ENCODE assay signal across 27 cellular contexts in genomic region chr14:97446087-97446486, GRCh38.
DNase-seq lines count a peak whose midpoint lies in the region; ATAC-seq and TF ChIP-seq lines count a peak whose summit lies in the region.
"Had no signal": no experiment of that assay in that cellular context is flagged by ENCODE, and none has a peak within 500 bp of the region (broad histone marks: within the 10 kb centered on the region; RNA-seq: fewer than 3 reads in every experiment).

No MANE protein-coding gene starts in this region.

- H3K27me3 Mint-ChIP-seq in GM23338 (ENCODE audit: insufficient read depth, low read depth, poor library complexity) = peaks cover 2% of the 10 kb centered on the region
- H3K27me3 Mint-ChIP-seq in WTC11 (ENCODE audit: low read depth) = no peaks in the 10 kb centered on the region
- peaks cover 0 to 2% (median 1%) of the 10 kb centered on the region in 3 donors for H3K27me3 Mint-ChIP-seq in CD14-positive monocyte (ENCODE audit: low read depth in 3 of 3)
- H3K27me3 Mint-ChIP-seq: activated CD8-positive, alpha-beta memory T cell treated with anti-CD3 and anti-CD28 coated beads, Interleukin-2, amount 10 ng/mL, durations not matched to agents 7 days and 5 days; activated naive CD8-positive, alpha-beta T cell treated with anti-CD3 and anti-CD28 coated beads, Interleukin-2, amount 10 ng/mL, durations not matched to agents 7 days and 5 days; naive thymus-derived CD8-positive, alpha-beta T cell; stimulated activated memory B cell treated with anti-CD40 and anti-IgM and Interleukin-4, amounts not matched to agents 10 μg/mL and 1 μg/mL and 100 μg/mL, for 72 hours had no signal

- no peak overlapping the region for H3K4me2 ChIP-seq in GM23338
- H3K4me2 ChIP-seq: hepatocyte, KMS-11 had no signal

- H3K4me3 Mint-ChIP-seq in GM23338 (no peak overlapping the region), WTC11 (no peak overlapping the region), CD14-positive monocyte (no peak overlapping the region)
- H3K4me3 Mint-ChIP-seq: activated CD8-positive, alpha-beta memory T cell treated with anti-CD3 and anti-CD28 coated beads, Interleukin-2, amount 10 ng/mL, durations not matched to agents 7 days and 5 days; activated naive CD8-positive, alpha-beta T cell treated with anti-CD3 and anti-CD28 coated beads, Interleukin-2, amount 10 ng/mL, durations not matched to agents 7 days and 5 days; mesothelial cell of epicardium; naive thymus-derived CD8-positive, alpha-beta T cell; stimulated activated memory B cell treated with anti-CD40 and anti-IgM and Interleukin-4, amounts not matched to agents 10 μg/mL and 1 μg/mL and 100 μg/mL, for 72 hours had no signal

- DNase-seq in stimulated activated CD4-positive, alpha-beta T cell treated with anti-CD3 and anti-CD28 coated beads, Interleukin-1b, Interleukin-23, amount 100 ng/mL, for 48 hours = peak; percentile 26
- DNase-seq in stimulated activated CD4-positive, alpha-beta T cell treated with anti-CD3 and anti-CD28 coated beads, Interleukin-12 subunit alpha, Interleukin-12 subunit beta, amount 100 ng/mL, for 4 hours = no peak
- DNase-seq in GM23338 (ENCODE audit: low spot score) = peak; percentile 20
- DNase-seq in WTC11 (ENCODE audit: low spot score) = no peak
- no peak for DNase-seq in SK-N-DZ (ENCODE audit: low spot score)
- DNase-seq in CD14-positive monocyte (ENCODE audit: low spot score) = no peak
- DNase-seq: activated CD8-positive, alpha-beta memory T cell treated with anti-CD3 and anti-CD28 coated beads, Interleukin-2, amount 10 ng/mL, durations not matched to agents 7 days and 5 days; activated naive CD8-positive, alpha-beta T cell treated with anti-CD3 and anti-CD28 coated beads, Interleukin-2, amount 10 ng/mL, durations not matched to agents 7 days and 5 days; caudate nucleus; esophagus squamous epithelium; gastrocnemius medialis; GOT3; left ventricle myocardium inferior; naive thymus-derived CD8-positive, alpha-beta T cell; NCI-H1436; NCI-H2107; NCI-H510A; ovary; retina; small intestine; T-helper 9 cell had no signal

- no peaks in the 10 kb centered on the region for H4K20me1 ChIP-seq in GM23338 (replicated peaks; ENCODE audit: insufficient read depth)

- CTCF ChIA-PET in WTC11 (lab: Charles Lee) = no interaction called here

- peaks cover 5% of the 10 kb centered on the region for H3K9me2 ChIP-seq in GM23338 (ENCODE audit: insufficient read depth)

- peaks cover 4% of the 10 kb centered on the region for H3K4me1 Mint-ChIP-seq in GM23338
- H3K4me1 Mint-ChIP-seq in WTC11 = peaks cover 15% of the 10 kb centered on the region
- no peaks in the 10 kb centered on the region for H3K4me1 Mint-ChIP-seq in CD14-positive monocyte
- H3K4me1 Mint-ChIP-seq: mesothelial cell of epicardium; stimulated activated memory B cell treated with anti-CD40 and anti-IgM and Interleukin-4, amounts not matched to agents 10 μg/mL and 1 μg/mL and 100 μg/mL, for 72 hours had no signal

- H3K36me3 Mint-ChIP-seq in GM23338 (ENCODE audit: low read depth) (no peaks in the 10 kb centered on the region), WTC11 (no peaks in the 10 kb centered on the region), CD14-positive monocyte (no peaks in the 10 kb centered on the region)
- H3K36me3 Mint-ChIP-seq: mesothelial cell of epicardium; naive thymus-derived CD8-positive, alpha-beta T cell; stimulated activated memory B cell treated with anti-CD40 and anti-IgM and Interleukin-4, amounts not matched to agents 10 μg/mL and 1 μg/mL and 100 μg/mL, for 72 hours had no signal

- no peak overlapping the region for H3K27ac Mint-ChIP-seq in GM23338
- no peak overlapping the region for H3K27ac Mint-ChIP-seq in WTC11
- H3K27ac Mint-ChIP-seq in CD14-positive monocyte = no peak overlapping the region
- H3K27ac Mint-ChIP-seq: activated CD8-positive, alpha-beta memory T cell treated with anti-CD3 and anti-CD28 coated beads, Interleukin-2, amount 10 ng/mL, durations not matched to agents 7 days and 5 days; activated naive CD8-positive, alpha-beta T cell treated with anti-CD3 and anti-CD28 coated beads, Interleukin-2, amount 10 ng/mL, durations not matched to agents 7 days and 5 days; mesothelial cell of epicardium; stimulated activated memory B cell treated with anti-CD40 and anti-IgM and Interleukin-4, amounts not matched to agents 10 μg/mL and 1 μg/mL and 100 μg/mL, for 72 hours had no signal

- no peaks in the 10 kb centered on the region for H3K36me3 ChIP-seq in GM23338 (ENCODE audit: insufficient read depth)
- H3K36me3 ChIP-seq: esophagus squamous epithelium, gastrocnemius medialis, left ventricle myocardium inferior, ovary, thoracic aorta had no signal

- ATAC-seq in GM23338 (peak; percentile 46; the same call in 2 of the 3 replicates), WTC11 (peak; percentile 46; the same call in 1 of the 2 replicates), GM21717 (IDR thresholded peaks at IDR 0.05; ENCODE audit: unreplicated experiment) (no peak)
- ATAC-seq: activated CD8-positive, alpha-beta memory T cell treated with anti-CD3 and anti-CD28 coated beads, Interleukin-2, amount 10 ng/mL, durations not matched to agents 7 days and 5 days; gastrocnemius medialis; stimulated activated memory B cell treated with anti-CD40 and anti-IgM and Interleukin-4, amounts not matched to agents 10 μg/mL and 1 μg/mL and 100 μg/mL, for 72 hours had no signal

- H3K27me3 ChIP-seq in GM23338 (ENCODE audit: insufficient read depth) = no peaks in the 10 kb centered on the region
- H3K27me3 ChIP-seq: esophagus squamous epithelium, gastrocnemius medialis, hepatocyte, ovary had no signal

- TF ChIP-seq CTCF in GM23338 (conservative IDR thresholded peaks at IDR 0.05; ENCODE audit: low read depth in 2 of 2) = peak; percentile 4 to 27; a peak in 2 of 4 replicates
- TF ChIP-seq CTCF in WTC11 (IDR thresholded peaks at IDR 0.05) = no peak
- TF ChIP-seq CTCF in CD14-positive monocyte (IDR thresholded peaks at IDR 0.05) = no peak

- no peak overlapping the region for H3K4me3 ChIP-seq in GM23338
- H3K4me3 ChIP-seq: esophagus squamous epithelium, gastrocnemius medialis, hepatocyte, left ventricle myocardium inferior, ovary, thoracic aorta had no signal

- no peaks in the 10 kb centered on the region for H3K79me2 ChIP-seq in GM23338 (replicated peaks; ENCODE audit: insufficient read depth)
- H3K79me2 ChIP-seq: hepatocyte had no signal

- no peak overlapping the region for H3K27ac ChIP-seq in GM23338 (ENCODE audit: low read depth)
- H3K27ac ChIP-seq: esophagus squamous epithelium, gastrocnemius medialis, hepatocyte, KMS-11, left ventricle myocardium inferior, ovary, thoracic aorta had no signal

- H3K9me3 Mint-ChIP-seq in GM23338 = no peaks in the 10 kb centered on the region
- H3K9me3 Mint-ChIP-seq in WTC11 = no peaks in the 10 kb centered on the region
- peaks cover 0 to 3% (median 0%) of the 10 kb centered on the region in 7 donors for H3K9me3 Mint-ChIP-seq in CD14-positive monocyte
- H3K9me3 Mint-ChIP-seq: mesothelial cell of epicardium; naive thymus-derived CD8-positive, alpha-beta T cell had no signal

- intact Hi-C loops in CD14-positive monocyte (cut with micrococcal nuclease) = no loop called here

- 0 out of 2 replicates have a peak overlapping the region, but pooled peaks have one; percentile 23 for H2AFZ ChIP-seq in GM23338
- H2AFZ ChIP-seq: hepatocyte had no signal

- POLR2A ChIA-PET in WTC11 (lab: Charles Lee) = no interaction called here

- no peaks in the 10 kb centered on the region for H3F3A ChIP-seq in GM23338 (replicated peaks; ENCODE audit: low read depth)

- peaks cover 4% of the 10 kb centered on the region; the same call in 1 of the 2 replicates for H3K4me1 ChIP-seq in GM23338 (ENCODE audit: insufficient read depth)
- H3K4me1 ChIP-seq: esophagus squamous epithelium, gastrocnemius medialis, left ventricle myocardium inferior had no signal

TF ChIP-seq in GM23338, 12 proteins besides CTCF, POLR2A, EP300 and RAD21 (continues in another document):
- no peak for TF ChIP-seq POLR2AphosphoS5 (IDR thresholded peaks at IDR 0.05; ENCODE audit: low read depth)
- TF ChIP-seq EZH2 (IDR thresholded peaks at IDR 0.05; ENCODE audit: low read depth, unreplicated experiment) = no peak

TF ChIP-seq in WTC11, 78 proteins besides CTCF, POLR2A, EP300 and RAD21 (continues in another document):
- TF ChIP-seq SMAD4 (CRISPR knock-in tag; IDR thresholded peaks at IDR 0.05) (no peak), CDX4 (CRISPR knock-in tag; IDR thresholded peaks at IDR 0.05; ENCODE audit: borderline replicate concordance) (no peak), ZNF416 (CRISPR knock-in tag; IDR thresholded peaks at IDR 0.05) (no peak), RELA (CRISPR knock-in tag; IDR thresholded peaks at IDR 0.05; ENCODE audit: borderline replicate concordance) (no peak), GABPB1 (CRISPR knock-in tag; IDR thresholded peaks at IDR 0.05) (no peak), EMX1 (CRISPR knock-in tag; IDR thresholded peaks at IDR 0.05) (no peak)

Comparison
In these comparisons a context has a peak if more than half of its experiments do, and no peak if none do; other contexts are left out.
1. DNase-seq: peak in stimulated activated CD4-positive, alpha-beta T cell treated with anti-CD3 and anti-CD28 coated beads, Interleukin-1b, Interleukin-23, amount 100 ng/mL, for 48 hours (single experiment) and GM23338 (single experiment); none in stimulated activated CD4-positive, alpha-beta T cell treated with anti-CD3 and anti-CD28 coated beads, Interleukin-12 subunit alpha, Interleukin-12 subunit beta, amount 100 ng/mL, for 4 hours (single experiment), WTC11 (single experiment), SK-N-DZ (single experiment) and CD14-positive monocyte (single experiment).
2. CTCF ChIP-seq: peak in GM23338 (2 of 2); none in WTC11 (single experiment) and CD14-positive monocyte (single experiment).